3 cellular contexts compared by ENCODE assay signal in genomic region chr19:39810424-39810823, GRCh38.
TF ChIP-seq lines count a peak whose summit lies in the region.

No MANE protein-coding gene starts in this region.

TF ChIP-seq in A549, 52 proteins besides CTCF, POLR2A, EP300 and RAD21:
- TF ChIP-seq ATOH8 (CRISPR knock-in tag; IDR thresholded peaks at IDR 0.05; ENCODE audit: low read depth) (no peak), MYC (IDR thresholded peaks at IDR 0.05; ENCODE audit: borderline replicate concordance, low read length) (no peak), POLR2AphosphoS2 (conservative IDR thresholded peaks at IDR 0.05; ENCODE audit: low read length) (no peak), HDAC2 (IDR thresholded peaks at IDR 0.05) (no peak)

TF ChIP-seq in HCT116, 20 proteins besides CTCF, POLR2A, EP300 and RAD21:
- no peak for TF ChIP-seq YY1 (IDR thresholded peaks at IDR 0.05; ENCODE audit: extremely low read depth, insufficient replicate concordance, low read depth, low read length)
- no peak for TF ChIP-seq EZH2phosphoT487 (IDR thresholded peaks at IDR 0.05; ENCODE audit: borderline replicate concordance)
- TF ChIP-seq POLR2AphosphoS5 (IDR thresholded peaks at IDR 0.05; ENCODE audit: low read depth, low read length), result no peak
- no peak for TF ChIP-seq ZBTB33 (IDR thresholded peaks at IDR 0.05; ENCODE audit: extremely low read depth, insufficient replicate concordance, low read length)
- no peak for TF ChIP-seq EGR1 (IDR thresholded peaks at IDR 0.05; ENCODE audit: low read depth)
- TF ChIP-seq SRF (IDR thresholded peaks at IDR 0.05; ENCODE audit: low read depth), result no peak
TF ChIP-seq in HCT116: peak in this region for 0.

TF ChIP-seq in GM12878, 131 proteins besides CTCF, POLR2A, EP300 and RAD21:
- TF ChIP-seq ZNF24 (IDR thresholded peaks at IDR 0.05) (no peak), ZBED1 (IDR thresholded peaks at IDR 0.05; ENCODE audit: borderline replicate concordance) (no peak), CEBPB (IDR thresholded peaks at IDR 0.05; ENCODE audit: borderline replicate concordance in 1 of 2, low read depth in 2 of 2, low read length in 2 of 2) (no peak), TARDBP (IDR thresholded peaks at IDR 0.05; ENCODE audit: borderline replicate concordance) (no peak), GATAD2B (conservative IDR thresholded peaks at IDR 0.05; ENCODE audit: low read depth) (no peak), MAX (IDR thresholded peaks at IDR 0.05; ENCODE audit: low read depth, low read length) (no peak), RUNX3 (IDR thresholded peaks at IDR 0.05; ENCODE audit: low read length) (no peak), ZBTB4 (CRISPR knock-in tag; IDR thresholded peaks at IDR 0.05) (no peak), ZNF207 (IDR thresholded peaks at IDR 0.05; ENCODE audit: borderline replicate concordance) (no peak), CHD2 (IDR thresholded peaks at IDR 0.05; ENCODE audit: borderline replicate concordance, low read depth, low read length) (no peak), ZNF687 (IDR thresholded peaks at IDR 0.05) (no peak), SMARCA5 (IDR thresholded peaks at IDR 0.05) (no peak), PRDM15 (CRISPR knock-in tag; IDR thresholded peaks at IDR 0.05) (no peak), SKIL (IDR thresholded peaks at IDR 0.05; ENCODE audit: low read depth, poor library complexity, severe bottlenecking) (no peak), SIX5 (IDR thresholded peaks at IDR 0.05; ENCODE audit: low read depth, low read length, severe bottlenecking) (no peak), ATF3 (IDR thresholded peaks at IDR 0.05; ENCODE audit: borderline replicate concordance, extremely low read depth, low read depth, low read length) (no peak), HDGF (IDR thresholded peaks at IDR 0.05) (no peak), JUNB (IDR thresholded peaks at IDR 0.05) (no peak), MXI1 (IDR thresholded peaks at IDR 0.05; ENCODE audit: low read depth, low read length) (no peak), IRF5 (IDR thresholded peaks at IDR 0.05; ENCODE audit: borderline replicate concordance) (no peak)
